In genomic region chr12:120103044-120103338, GRCh38 we compare ENCODE assay signal across 23 cellular contexts. TPM values are rescaled to one million over a fixed set of nuclear protein-coding genes. Genes with fewer than 3 reads are reported as not detected.
DNase-seq lines count a peak whose midpoint lies in the region; ATAC-seq and TF ChIP-seq lines count a peak whose summit lies in the region.
"Had no signal": no experiment of that assay in that cellular context is flagged by ENCODE, and none has a peak within 500 bp of the region (broad histone marks: within the 10 kb centered on the region; RNA-seq: fewer than 3 reads in every experiment).

No MANE protein-coding gene starts in this region.

- ATAC-seq in activated T-cell treated with anti-CD3 and anti-CD28 coated beads, Interleukin-2, amount 50 U/mL, for 4 hours = no peak
- no peak for ATAC-seq in T-helper 17 cell
- no peak for ATAC-seq in activated naive CD4-positive, alpha-beta T cell treated with anti-CD3 and anti-CD28 coated beads, Interleukin-2, amount 50 U/mL, for 72 hours
- ATAC-seq: GM12878, K562, SK-N-SH treated with all-trans-retinoic acid at 6 μM for 48 hours had no signal

- peaks cover 28% of the 10 kb centered on the region for H3K4me1 ChIP-seq in CD4-positive, alpha-beta memory T cell (ENCODE audit: insufficient read depth, low read length)
- H3K4me1 ChIP-seq: SJCRH30 had no signal

- no peak for DNase-seq in activated T-cell treated with anti-CD3 and anti-CD28 coated beads, Interleukin-2, amount 50 U/mL, for 24 hours
- no peak for DNase-seq in activated T-cell treated with anti-CD3 and anti-CD28 coated beads, Interleukin-2, amount 50 U/mL, for 4 hours
- DNase-seq in T-helper 17 cell (no peak), nephron progenitor cell (no peak), HCEC 1CT (no peak)
- no peak for DNase-seq in activated naive CD4-positive, alpha-beta T cell treated with anti-CD3 and anti-CD28 coated beads, Interleukin-2, amount 50 U/mL, for 72 hours (ENCODE audit: low spot score in 2 of 2)
- DNase-seq in CD4-positive, alpha-beta memory T cell = no peak
- DNase-seq: CD8-positive, alpha-beta memory T cell; DMS 273 treated with DMSO at 0.1 percent for 48 hours; DMS79; EL; GDM1; NCI-H1105; NCI-H1436 treated with DMSO at 0.1 percent for 48 hours; NCI-H1930; NCI-H2107; NCI-H524; NCI-H774; SJCRH30 had no signal

- H3K9me3 ChIP-seq in T-helper 17 cell (ENCODE audit: control insufficient read depth, low read length, poor library complexity, severe bottlenecking) = no peaks in the 10 kb centered on the region
- no peaks in the 10 kb centered on the region for H3K9me3 ChIP-seq in CD4-positive, alpha-beta memory T cell (ENCODE audit: control insufficient read depth in 1 of 2, low read length in 2 of 2)
- H3K9me3 ChIP-seq: SJCRH30 had no signal

- H3K36me3 ChIP-seq in CD4-positive, alpha-beta memory T cell (ENCODE audit: insufficient read depth, low read length) = peaks cover 55% of the 10 kb centered on the region

- intact Hi-C loops in CD4-positive, alpha-beta memory T cell (cut with micrococcal nuclease) = no loop called here

- peaks cover 94% of the 10 kb centered on the region for H3K36me3 Mint-ChIP-seq in activated T-cell treated with anti-CD3 and anti-CD28 coated beads, Interleukin-2, amount 50 U/mL, for 24 hours (ENCODE audit: low read depth)
- peaks cover 14% of the 10 kb centered on the region for H3K36me3 Mint-ChIP-seq in activated T-cell treated with anti-CD3 and anti-CD28 coated beads, Interleukin-2, amount 50 U/mL, for 4 hours (ENCODE audit: insufficient read depth)
- H3K36me3 Mint-ChIP-seq in T-helper 17 cell (ENCODE audit: low read depth) (peaks cover 2% of the 10 kb centered on the region), nephron progenitor cell (ENCODE audit: low read depth) (peaks cover 45% of the 10 kb centered on the region)
- peaks cover 0 to 5% of the 10 kb centered on the region in 2 donors for H3K36me3 Mint-ChIP-seq in activated naive CD4-positive, alpha-beta T cell treated with anti-CD3 and anti-CD28 coated beads, Interleukin-2, amount 50 U/mL, for 72 hours
- peaks cover 23 to 64% of the 10 kb centered on the region in 2 donors for H3K36me3 Mint-ChIP-seq in CD4-positive, alpha-beta memory T cell

- no peaks in the 10 kb centered on the region for H3K27me3 ChIP-seq in CD4-positive, alpha-beta memory T cell (ENCODE audit: insufficient read depth, low read length)
- H3K27me3 ChIP-seq: SJCRH30 had no signal

- no peaks in the 10 kb centered on the region for H3K9me3 Mint-ChIP-seq in activated T-cell treated with anti-CD3 and anti-CD28 coated beads, Interleukin-2, amount 50 U/mL, for 24 hours
- H3K9me3 Mint-ChIP-seq in activated T-cell treated with anti-CD3 and anti-CD28 coated beads, Interleukin-2, amount 50 U/mL, for 4 hours = no peaks in the 10 kb centered on the region
- H3K9me3 Mint-ChIP-seq in nephron progenitor cell = no peaks in the 10 kb centered on the region
- no peaks in the 10 kb centered on the region for H3K9me3 Mint-ChIP-seq in activated naive CD4-positive, alpha-beta T cell treated with anti-CD3 and anti-CD28 coated beads, Interleukin-2, amount 50 U/mL, for 72 hours
- peaks cover 0 to 4% (median 0%) of the 10 kb centered on the region in 8 donors for H3K9me3 Mint-ChIP-seq in CD4-positive, alpha-beta memory T cell
- H3K9me3 Mint-ChIP-seq: CD8-positive, alpha-beta memory T cell had no signal

- CTCF ChIA-PET in CD4-positive, alpha-beta memory T cell (lab: Charles Lee; ENCODE audit: partially characterized antibody) = interaction anchor here (1.2 kb wide), 1 partner anchor 9 kb away, joined by 3 read pairs; no protein-coding TSS in a partner anchor

- H3K4me1 Mint-ChIP-seq in activated T-cell treated with anti-CD3 and anti-CD28 coated beads, Interleukin-2, amount 50 U/mL, for 24 hours (ENCODE audit: low read depth) = peaks cover 37% of the 10 kb centered on the region
- H3K4me1 Mint-ChIP-seq in activated T-cell treated with anti-CD3 and anti-CD28 coated beads, Interleukin-2, amount 50 U/mL, for 4 hours (ENCODE audit: low read depth) = peaks cover 26% of the 10 kb centered on the region
- H3K4me1 Mint-ChIP-seq in T-helper 17 cell = peaks cover 18% of the 10 kb centered on the region
- H3K4me1 Mint-ChIP-seq in nephron progenitor cell = peaks cover 35% of the 10 kb centered on the region
- peaks cover 18 to 58% (median 28%) of the 10 kb centered on the region in 4 donors for H3K4me1 Mint-ChIP-seq in CD4-positive, alpha-beta memory T cell

- TF ChIP-seq CTCF in nephron progenitor cell (IDR thresholded peaks at IDR 0.05) = no peak

- no peaks in the 10 kb centered on the region for H3K27me3 Mint-ChIP-seq in activated T-cell treated with anti-CD3 and anti-CD28 coated beads, Interleukin-2, amount 50 U/mL, for 24 hours
- no peaks in the 10 kb centered on the region for H3K27me3 Mint-ChIP-seq in activated T-cell treated with anti-CD3 and anti-CD28 coated beads, Interleukin-2, amount 50 U/mL, for 4 hours (ENCODE audit: low read depth)
- H3K27me3 Mint-ChIP-seq in T-helper 17 cell (no peaks in the 10 kb centered on the region), nephron progenitor cell (ENCODE audit: low read depth, poor library complexity) (no peaks in the 10 kb centered on the region)
- H3K27me3 Mint-ChIP-seq in CD4-positive, alpha-beta memory T cell = no peaks in the 10 kb centered on the region
- H3K27me3 Mint-ChIP-seq: CD8-positive, alpha-beta memory T cell had no signal

- H3K4me3 Mint-ChIP-seq in activated T-cell treated with anti-CD3 and anti-CD28 coated beads, Interleukin-2, amount 50 U/mL, for 24 hours = no peak overlapping the region
- no peak overlapping the region for H3K4me3 Mint-ChIP-seq in activated T-cell treated with anti-CD3 and anti-CD28 coated beads, Interleukin-2, amount 50 U/mL, for 4 hours
- H3K4me3 Mint-ChIP-seq in T-helper 17 cell (no peak overlapping the region), nephron progenitor cell (no peak overlapping the region)
- H3K4me3 Mint-ChIP-seq in CD4-positive, alpha-beta memory T cell = no peak overlapping the region

- POLR2A ChIA-PET in CD4-positive, alpha-beta memory T cell (lab: Charles Lee; ENCODE audit: partially characterized antibody) = interaction anchor here (0.8 to 1.2 kb wide), 4 partner anchors 13 to 16 kb away, joined by 3 to 4 read pairs (median 3); partner anchors contain the start of gene RAB35

- no peak overlapping the region for H3K4me3 ChIP-seq in CD4-positive, alpha-beta memory T cell (ENCODE audit: low read length in 2 of 2)
- H3K4me3 ChIP-seq: GM12878, K562, SJCRH30 had no signal

- peak overlapping the region; percentile 33 for H3K27ac Mint-ChIP-seq in activated T-cell treated with anti-CD3 and anti-CD28 coated beads, Interleukin-2, amount 50 U/mL, for 24 hours
- H3K27ac Mint-ChIP-seq in T-helper 17 cell (peak overlapping the region; percentile 16), nephron progenitor cell (peak overlapping the region; percentile 54)
- no peak overlapping the region for H3K27ac Mint-ChIP-seq in activated naive CD4-positive, alpha-beta T cell treated with anti-CD3 and anti-CD28 coated beads, Interleukin-2, amount 50 U/mL, for 72 hours
- peak overlapping the region in 1 of 7 donors; percentile 44 for H3K27ac Mint-ChIP-seq in CD4-positive, alpha-beta memory T cell

- H3K27ac ChIP-seq in CD4-positive, alpha-beta memory T cell (ENCODE audit: low read depth, low read length) = no peak overlapping the region
- H3K27ac ChIP-seq: 22Rv1, SJCRH30 had no signal

RNA-seq across cellular contexts. Expression of gene RAB35, which starts 13.6 kb away (rescaled TPM):
- 10 to 100 TPM; 70.4 to 90.8 (median 74.6) TPM for total RNA-seq in activated T-cell treated with anti-CD3 and anti-CD28 coated beads, Interleukin-2, amount 50 U/mL, for 4 hours
- total RNA-seq in T-helper 17 cell = 10 to 100 TPM; 53.3 to 64.9 TPM
- 10 to 100 TPM; 38.7 to 59.6 TPM for total RNA-seq in activated naive CD4-positive, alpha-beta T cell treated with anti-CD3 and anti-CD28 coated beads, Interleukin-2, amount 50 U/mL, for 72 hours
- 10 to 100 TPM; 66.2 to 71.3 TPM for total RNA-seq in CD4-positive, alpha-beta memory T cell
- 10 to 100 TPM; 12.4 to 24.7 TPM for polyA plus RNA-seq in CD4-positive, alpha-beta memory T cell

Comparison
In these comparisons a context has a peak if more than half of its experiments do, and no peak if none do; other contexts are left out.
1. H3K27ac Mint-ChIP-seq: peak in activated T-cell treated with anti-CD3 and anti-CD28 coated beads, Interleukin-2, amount 50 U/mL, for 24 hours (single experiment), T-helper 17 cell (single experiment) and nephron progenitor cell (single experiment); none in activated naive CD4-positive, alpha-beta T cell treated with anti-CD3 and anti-CD28 coated beads, Interleukin-2, amount 50 U/mL, for 72 hours (0 of 2).